12 cellular contexts compared by ENCODE assay signal in genomic region chr17:39485555-39485954, GRCh38. TPM values are rescaled to one million over a fixed set of nuclear protein-coding genes. Genes with fewer than 3 reads are reported as not detected.
DNase-seq lines count a peak whose midpoint lies in the region; ATAC-seq, FAIRE-seq and TF ChIP-seq lines count a peak whose summit lies in the region.
"Had no signal": no experiment of that assay in that cellular context is flagged by ENCODE, and none has a peak within 500 bp of the region (broad histone marks: within the 10 kb centered on the region; RNA-seq: fewer than 3 reads in every experiment).

No MANE protein-coding gene starts in this region.

- peak overlapping the region; percentile 46 for H3K9ac ChIP-seq in adipocyte (ENCODE audit: low read length)

- H3K27me3 ChIP-seq in adipocyte (replicated peaks; ENCODE audit: control insufficient read depth, insufficient read depth, low read length): no peaks in the 10 kb centered on the region
- H3K27me3 ChIP-seq: BE2C, tibial artery had no signal

- peak in 1 of 2 experiments; percentile 18; a peak in 1 of 5 replicates for TF ChIP-seq EP300 in A549 (IDR thresholded peaks at IDR 0.05)

- no peak overlapping the region for H3K4me3 ChIP-seq in A549
- no peak overlapping the region for H3K4me3 ChIP-seq in adipocyte (ENCODE audit: low read length)
- H3K4me3 ChIP-seq: tibial artery had no signal

- peak; percentile 91 to 100 for ATAC-seq in A549
- no peak for ATAC-seq in activated naive CD4-positive, alpha-beta T cell treated with anti-CD3 and anti-CD28 coated beads, Interleukin-2, amount 50 U/mL, for 72 hours
- no peak for ATAC-seq in GM19023 (IDR thresholded peaks at IDR 0.05; ENCODE audit: unreplicated experiment)
- no peak for ATAC-seq in HG03432 (IDR thresholded peaks at IDR 0.05; ENCODE audit: unreplicated experiment)

- peak overlapping the region; percentile 96 for H3K27ac Mint-ChIP-seq in HFFc6
- no peak overlapping the region for H3K27ac Mint-ChIP-seq in activated naive CD4-positive, alpha-beta T cell treated with anti-CD3 and anti-CD28 coated beads, Interleukin-2, amount 50 U/mL, for 72 hours

- peaks cover 34% of the 10 kb centered on the region for H3K4me1 ChIP-seq in A549
- peaks cover 19% of the 10 kb centered on the region for H3K4me1 ChIP-seq in adipocyte (ENCODE audit: control insufficient read depth, insufficient read depth, low read length)
- H3K4me1 ChIP-seq: BE2C had no signal

- H3K4me2 ChIP-seq in A549: peak overlapping the region; percentile 53

- DNase-seq in A549 (ENCODE audit: low read depth in 1 of 2, low spot score in 1 of 2) (peak in 1 of 2 experiments; percentile 84), HFFc6 (peak; percentile 96), adipocyte (ENCODE audit: low read depth) (peak; percentile 91), hepatic stellate cell (ENCODE audit: low spot score) (peak; percentile 55)
- no peak for DNase-seq in activated naive CD4-positive, alpha-beta T cell treated with anti-CD3 and anti-CD28 coated beads, Interleukin-2, amount 50 U/mL, for 72 hours (ENCODE audit: low spot score in 2 of 2)
- no peak for DNase-seq in effector CD4-positive, alpha-beta T cell
- DNase-seq: BE2C, Kasumi-1, NCI-H774 had no signal

- H3K9me3 ChIP-seq in A549: no peaks in the 10 kb centered on the region
- no peaks in the 10 kb centered on the region for H3K9me3 ChIP-seq in adipocyte (ENCODE audit: control insufficient read depth, low read length)
- H3K9me3 ChIP-seq: BE2C, tibial artery had no signal

- TF ChIP-seq POLR2A in A549 (IDR thresholded peaks at IDR 0.05; ENCODE audit: low read length): no peak

- peaks cover 20% of the 10 kb centered on the region for H3K36me3 ChIP-seq in adipocyte (ENCODE audit: control insufficient read depth, insufficient read depth, low read length, severe bottlenecking)

- 66% methylated on average over 5 of the region's 5 CpGs for WGBS in A549 (ENCODE audit: missing lambda C conversion rate)

- FAIRE-seq in A549 (lab: Jason Lieb, UNC): no peak

- no peak overlapping the region for H3K4me3 Mint-ChIP-seq in HFFc6

- TF ChIP-seq CTCF in A549 (IDR thresholded peaks at IDR 0.05) (no peak), HFFc6 (IDR thresholded peaks at IDR 0.05) (no peak)

- peaks cover 32% of the 10 kb centered on the region for H3K4me1 Mint-ChIP-seq in HFFc6 (ENCODE audit: low read depth)

- peak overlapping the region; percentile 78 to 83 for H3K27ac ChIP-seq in A549
- H3K27ac ChIP-seq: tibial artery had no signal

- no peaks in the 10 kb centered on the region for H3K27me3 Mint-ChIP-seq in HFFc6 (ENCODE audit: insufficient read depth)

- H3K9me3 Mint-ChIP-seq in HFFc6: no peaks in the 10 kb centered on the region
- H3K9me3 Mint-ChIP-seq in activated naive CD4-positive, alpha-beta T cell treated with anti-CD3 and anti-CD28 coated beads, Interleukin-2, amount 50 U/mL, for 72 hours: no peaks in the 10 kb centered on the region

- POLR2A ChIA-PET in A549 (lab: Yijun Ruan, JAX): interaction anchor here (0.6 to 1.8 kb wide), 5 partner anchors 24 to 597 kb away, joined by 3 to 36 read pairs (median 3); partner anchors contain the start of genes CDK12 and MED1

- peaks cover 8% of the 10 kb centered on the region; the same call in 1 of the 2 replicates for H3K36me3 Mint-ChIP-seq in HFFc6 (ENCODE audit: low read depth)
- H3K36me3 Mint-ChIP-seq in activated naive CD4-positive, alpha-beta T cell treated with anti-CD3 and anti-CD28 coated beads, Interleukin-2, amount 50 U/mL, for 72 hours: peaks cover 3 to 7% of the 10 kb centered on the region in 2 donors

- CTCF ChIA-PET in A549 (lab: Yijun Ruan, JAX): interaction anchor here (0.7 to 3.9 kb wide), 8 partner anchors 12 to 215 kb away, joined by 3 to 19 read pairs (median 5); no protein-coding TSS in a partner anchor

- no peak for TF ChIP-seq RAD21 in A549 (conservative IDR thresholded peaks at IDR 0.05 in 1 of 2, IDR thresholded peaks at IDR 0.05 in 1 of 2)

TF ChIP-seq in A549, 52 proteins besides CTCF, POLR2A, EP300 and RAD21:
- TF ChIP-seq NFE2L2 (conservative IDR thresholded peaks at IDR 0.05; ENCODE audit: low read length) (peak; percentile 82), FOSL2 (IDR thresholded peaks at IDR 0.05) (no peak), FOSL2 (CRISPR knock-in tag; IDR thresholded peaks at IDR 0.05) (peak; percentile 48; the same call in 1 of the 2 replicates), MAX (IDR thresholded peaks at IDR 0.05) (peak; percentile 29; the same call in 1 of the 2 replicates), RNF2 (IDR thresholded peaks at IDR 0.05; ENCODE audit: borderline replicate concordance, low read depth) (no peak), MAFK (IDR thresholded peaks at IDR 0.05; ENCODE audit: partially characterized antibody) (peak; percentile 86), JUN (IDR thresholded peaks at IDR 0.05) (0 out of 5 replicates have a peak, but pooled peaks of 1 of the 2 experiments have one; percentile 17), KDM5A (IDR thresholded peaks at IDR 0.05) (no peak), CEBPB (IDR thresholded peaks at IDR 0.05) (peak; percentile 54 to 76; a peak in 3 of 4 replicates)

RNA-seq across cellular contexts. Expression of gene CDK12, which starts 24.3 kb away (rescaled TPM):
- polyA plus RNA-seq in A549 (2011; rRNA removed) (42.1 and 47.3 TPM in 2 replicates), A549 (2017; fragmentation: RNase III; extraction: RNeasy Plus Mini Kit Qiagen cat#74134 plus additional on column Dnase treatment) (36.7 to 40.0 TPM (median 37.8 TPM) in 3 replicates)
- 13.7 and 17.8 TPM in 2 replicates for polyA plus RNA-seq in A549 (2012; cell fraction: cytosol; rRNA removed)
- 22.0 and 28.6 TPM in 2 replicates for polyA plus RNA-seq in A549 (2012; cell fraction: nucleus; rRNA removed)
- 87.2 and 94.7 TPM in 2 replicates for polyA minus RNA-seq in A549 (2011; rRNA and poly(A)+ RNA removed)
- 10 to 100 TPM; 42.2 to 48.5 (median 44.1) TPM for total RNA-seq in HFFc6 (2021; fragmentation: NEBNext Ultra II Directional; extraction: Animal tissue kit (Norgen Biotek cat#: 25700))
- total RNA-seq in activated naive CD4-positive, alpha-beta T cell treated with anti-CD3 and anti-CD28 coated beads, Interleukin-2, amount 50 U/mL, for 72 hours: 10 to 100 TPM; 68.0 to 80.9 TPM

RNA-seq across cellular contexts. Expression of gene MED1, which starts 34.5 kb away (rescaled TPM):
- polyA plus RNA-seq in A549 (2011; rRNA removed) (74.9 and 76.2 TPM in 2 replicates), A549 (2017; fragmentation: RNase III; extraction: RNeasy Plus Mini Kit Qiagen cat#74134 plus additional on column Dnase treatment) (33.8 to 37.0 TPM (median 34.7 TPM) in 3 replicates)
- 12.7 and 16.2 TPM in 2 replicates for polyA plus RNA-seq in A549 (2012; cell fraction: cytosol; rRNA removed)
- 9.9 and 10.6 TPM in 2 replicates for polyA plus RNA-seq in A549 (2012; cell fraction: nucleus; rRNA removed)
- polyA minus RNA-seq in A549 (2011; rRNA and poly(A)+ RNA removed): 59.6 and 63.1 TPM in 2 replicates
- total RNA-seq in HFFc6 (2021; fragmentation: NEBNext Ultra II Directional; extraction: Animal tissue kit (Norgen Biotek cat#: 25700)): 10 to 100 TPM; 35.7 to 40.8 (median 38.5) TPM
- 10 to 100 TPM; 63.8 to 65.4 TPM for total RNA-seq in activated naive CD4-positive, alpha-beta T cell treated with anti-CD3 and anti-CD28 coated beads, Interleukin-2, amount 50 U/mL, for 72 hours

Comparison
In these comparisons a context has a peak if more than half of its experiments do, and no peak if none do; other contexts are left out.
1. ATAC-seq: peak in A549 (2 of 2); none in activated naive CD4-positive, alpha-beta T cell treated with anti-CD3 and anti-CD28 coated beads, Interleukin-2, amount 50 U/mL, for 72 hours (0 of 2), GM19023 (single experiment) and HG03432 (single experiment).
2. DNase-seq: peak in HFFc6 (single experiment), adipocyte (single experiment) and hepatic stellate cell (single experiment); none in activated naive CD4-positive, alpha-beta T cell treated with anti-CD3 and anti-CD28 coated beads, Interleukin-2, amount 50 U/mL, for 72 hours (0 of 2) and effector CD4-positive, alpha-beta T cell (single experiment).